In genomic region chr19:48362716-48363499, GRCh38 we compare ENCODE assay signal across 8 cellular contexts. TPM values are rescaled to one million over a fixed set of nuclear protein-coding genes. Genes with fewer than 3 reads are reported as not detected.
DNase-seq lines count a peak whose midpoint lies in the region; FAIRE-seq and TF ChIP-seq lines count a peak whose summit lies in the region.

No MANE protein-coding gene starts in this region.

- H2AFZ ChIP-seq in neuron (ENCODE audit: low read depth, low read length): peak overlapping the region; percentile 48

- peak overlapping the region; percentile 83 for H3K4me3 Mint-ChIP-seq in activated naive CD4-positive, alpha-beta T cell treated with anti-CD3 and anti-CD28 coated beads, Interleukin-2, amount 10 ng/mL, durations not matched to agents 7 days and 5 days

- in situ Hi-C loops in G401 (cut with HindIII; ENCODE audit: low sequenced_read_pairs): no loop called here

- no peaks in the 10 kb centered on the region for H3K27me3 ChIP-seq in neuron (ENCODE audit: insufficient read depth, low read length)

- POLR2A ChIA-PET in HEK293 (lab: Yijun Ruan, JAX): interaction anchor here (0.6 to 2.7 kb wide), 27 partner anchors 9 to 1125 kb away, joined by 3 to 54 read pairs (median 5); partner anchors contain the start of genes EMP3, GRIN2D, KDELR1 and RPL13A

- no peaks in the 10 kb centered on the region for H3K9me3 Mint-ChIP-seq in activated naive CD4-positive, alpha-beta T cell treated with anti-CD3 and anti-CD28 coated beads, Interleukin-2, amount 10 ng/mL, durations not matched to agents 7 days and 5 days

- H3K36me3 Mint-ChIP-seq in activated naive CD4-positive, alpha-beta T cell treated with anti-CD3 and anti-CD28 coated beads, Interleukin-2, amount 10 ng/mL, durations not matched to agents 7 days and 5 days: peaks cover 11% of the 10 kb centered on the region

- no peaks in the 10 kb centered on the region for H3K27me3 Mint-ChIP-seq in activated naive CD4-positive, alpha-beta T cell treated with anti-CD3 and anti-CD28 coated beads, Interleukin-2, amount 10 ng/mL, durations not matched to agents 7 days and 5 days

- TF ChIP-seq CTCF in HEK293 (tag by site-specific recombination; IDR thresholded peaks at IDR 0.05): no peak

- peaks cover 4% of the 10 kb centered on the region; the same call in 1 of the 2 replicates for H3K4me1 ChIP-seq in HEK293 (ENCODE audit: control insufficient read depth, insufficient read depth, low read length)
- H3K4me1 ChIP-seq in neuron (ENCODE audit: insufficient read depth, low read length): no peaks in the 10 kb centered on the region

- H3K36me3 ChIP-seq in HEK293 (ENCODE audit: control insufficient read depth in 2 of 2, insufficient read depth in 1 of 2, low read length in 2 of 2) (peaks cover 3 to 7% of the 10 kb centered on the region in 2 experiments; a peak in 2 of 3 replicates), neuron (ENCODE audit: insufficient read depth, low read length) (no peaks in the 10 kb centered on the region)

- FAIRE-seq in frontal cortex (lab: Jason Lieb, UNC): no peak

- peak overlapping the region; percentile 89 for H3K27ac ChIP-seq in HEK293 (ENCODE audit: extremely low read depth, low read depth, low read length)

- H3K4me1 Mint-ChIP-seq in activated naive CD4-positive, alpha-beta T cell treated with anti-CD3 and anti-CD28 coated beads, Interleukin-2, amount 10 ng/mL, durations not matched to agents 7 days and 5 days: peaks cover 17% of the 10 kb centered on the region

- CTCF ChIA-PET in HEK293 (lab: Yijun Ruan, JAX): interaction anchor here (0.6 to 3.3 kb wide), 12 partner anchors 11 to 248 kb away, joined by 3 to 28 read pairs (median 4); partner anchors contain the start of gene KDELR1
- CTCF ChIA-PET in activated naive CD4-positive, alpha-beta T cell treated with anti-CD3 and anti-CD28 coated beads, Interleukin-2, amount 10 ng/mL, durations not matched to agents 7 days and 5 days (lab: Charles Lee): interaction anchor here (1.3 to 4.4 kb wide), 2 partner anchors 17 to 28 kb away, joined by 4 to 26 read pairs; partner anchors contain the start of gene KDELR1

- DNase-seq in G401 (ENCODE audit: low spot score) (peak; percentile 99), MV-4-11 (lab: John Stamatoyannopoulos, UW) (peak; percentile 96), SK-N-DZ (ENCODE audit: low spot score) (peak; percentile 90), frontal cortex (ENCODE audit: low spot score in 2 of 2) (peak; percentile 86 to 90), stromal cell of bone marrow (ENCODE audit: low read depth) (peak; percentile 92)
- DNase-seq in activated naive CD4-positive, alpha-beta T cell treated with anti-CD3 and anti-CD28 coated beads, Interleukin-2, amount 10 ng/mL, durations not matched to agents 7 days and 5 days: peak; percentile 95

- H3K27ac Mint-ChIP-seq in activated naive CD4-positive, alpha-beta T cell treated with anti-CD3 and anti-CD28 coated beads, Interleukin-2, amount 10 ng/mL, durations not matched to agents 7 days and 5 days: peak overlapping the region; percentile 95

- H3K9me3 ChIP-seq in HEK293 (ENCODE audit: control insufficient read depth, insufficient read depth, low read depth, low read length): no peaks in the 10 kb centered on the region
- H3K9me3 ChIP-seq in neuron (ENCODE audit: low read length): no peaks in the 10 kb centered on the region

- peak overlapping the region; percentile 54 for H3K4me3 ChIP-seq in HEK293 (ENCODE audit: low read depth, low read length)
- peak overlapping the region; percentile 55 for H3K4me3 ChIP-seq in neuron (ENCODE audit: low read length)

TF ChIP-seq in HEK293, 187 proteins besides CTCF, POLR2A, EP300 and RAD21 (continues in another document):
- TF ChIP-seq ZNF692 (tag by site-specific recombination; IDR thresholded peaks at IDR 0.05) (peak; percentile 81; the same call in 1 of the 2 replicates), ZNF600 (tag by site-specific recombination; IDR thresholded peaks at IDR 0.05) (peak; percentile 33; the same call in 1 of the 2 replicates), ZNF777 (tag by site-specific recombination; IDR thresholded peaks at IDR 0.05; ENCODE audit: borderline replicate concordance) (no peak), ZNF23 (tag by site-specific recombination; IDR thresholded peaks at IDR 0.05; ENCODE audit: borderline replicate concordance) (no peak), ZBTB20 (tag by site-specific recombination; IDR thresholded peaks at IDR 0.05) (peak; percentile 74), ZNF10 (tag by site-specific recombination; IDR thresholded peaks at IDR 0.05) (no peak), ZEB2 (tag by site-specific recombination; IDR thresholded peaks at IDR 0.05) (0 out of 2 replicates have a peak, but pooled peaks have one; percentile 48), SP7 (tag by site-specific recombination; IDR thresholded peaks at IDR 0.05) (peak; percentile 54; the same call in 1 of the 2 replicates), ZNF664 (tag by site-specific recombination; IDR thresholded peaks at IDR 0.05) (no peak), ZNF510 (tag by site-specific recombination; IDR thresholded peaks at IDR 0.05; ENCODE audit: insufficient replicate concordance) (no peak), ZNF837 (tag by site-specific recombination; IDR thresholded peaks at IDR 0.05) (no peak), ZNF571 (tag by site-specific recombination; IDR thresholded peaks at IDR 0.05) (no peak)

RNA-seq across cellular contexts. Expression of gene TMEM143, which starts 0.8 kb away (rescaled TPM):
- total RNA-seq in G401 (2014; rRNA removed; shearing (Covaris generic)): 7.4 and 9.8 TPM in 2 replicates
- polyA plus RNA-seq in SK-N-DZ (2014; cell fraction: cytosol; rRNA removed): 3.7 and 6.0 TPM in 2 replicates
- polyA plus RNA-seq in SK-N-DZ (2014; cell fraction: nucleus; rRNA removed): 8.6 and 18.9 TPM in 2 replicates
- total RNA-seq in frontal cortex: 3.7 TPM

RNA-seq across cellular contexts. Expression of gene SYNGR4, which starts 1.3 kb away (rescaled TPM):
- total RNA-seq in G401 (2014; rRNA removed; shearing (Covaris generic)): not detected in 2 replicates
- polyA plus RNA-seq in SK-N-DZ (2014; cell fraction: cytosol; rRNA removed): not detected in 2 replicates
- not detected in 2 replicates for polyA plus RNA-seq in SK-N-DZ (2014; cell fraction: nucleus; rRNA removed)
- not detected for total RNA-seq in frontal cortex

RNA-seq across cellular contexts. Expression of gene KDELR1, which starts 28.4 kb away (rescaled TPM):
- 137 and 145 TPM in 2 replicates for total RNA-seq in G401 (2014; rRNA removed; shearing (Covaris generic))
- 42.6 and 46.1 TPM in 2 replicates for polyA plus RNA-seq in SK-N-DZ (2014; cell fraction: cytosol; rRNA removed)
- 16.9 and 19.5 TPM in 2 replicates for polyA plus RNA-seq in SK-N-DZ (2014; cell fraction: nucleus; rRNA removed)
- total RNA-seq in frontal cortex: 21.6 TPM

RNA-seq across cellular contexts. Expression of gene GRIN2D, which starts 30.6 kb away (rescaled TPM):
- 5.4 and 6.1 TPM in 2 replicates for total RNA-seq in G401 (2014; rRNA removed; shearing (Covaris generic))
- 0.07 and 0.08 TPM in 2 replicates for polyA plus RNA-seq in SK-N-DZ (2014; cell fraction: cytosol; rRNA removed)
- 0.24 TPM in 1 of 2 replicates, not detected in the other for polyA plus RNA-seq in SK-N-DZ (2014; cell fraction: nucleus; rRNA removed)
- total RNA-seq in frontal cortex: 2.9 TPM

RNA-seq across cellular contexts. Expression of gene EMP3, which starts 37.6 kb away (rescaled TPM):
- 73.8 and 83.8 TPM in 2 replicates for total RNA-seq in G401 (2014; rRNA removed; shearing (Covaris generic))
- 0.66 and 2.1 TPM in 2 replicates for polyA plus RNA-seq in SK-N-DZ (2014; cell fraction: cytosol; rRNA removed)
- 0.67 and 1.6 TPM in 2 replicates for polyA plus RNA-seq in SK-N-DZ (2014; cell fraction: nucleus; rRNA removed)
- 3.7 TPM for total RNA-seq in frontal cortex

Comparison
In these comparisons a context has a peak if more than half of its experiments do, and no peak if none do; other contexts are left out.
1. Peak in every context shown above with its lines: DNase-seq, H3K4me3 ChIP-seq and H3K27ac ChIP-seq.